1 cellular context compared by ENCODE assay signal in genomic region chr16:57299719-57300386, GRCh38.
TF ChIP-seq lines count a peak whose summit lies in the region.

No MANE protein-coding gene starts in this region.

TF ChIP-seq in GM12878, 131 proteins besides CTCF, POLR2A, EP300 and RAD21 (continued from another document and continues in another):
- TF ChIP-seq MEF2A (IDR thresholded peaks at IDR 0.05; ENCODE audit: insufficient read depth, low read depth, low read length) (peak; percentile 96), SRF (IDR thresholded peaks at IDR 0.05; ENCODE audit: low read depth in 2 of 2, low read length in 2 of 2) (no peak), SUPT20H (IDR thresholded peaks at IDR 0.05; ENCODE audit: borderline replicate concordance, control insufficient read depth, low read depth, low read length) (no peak), RCOR1 (conservative IDR thresholded peaks at IDR 0.05; ENCODE audit: low read depth, low read length) (no peak; the same call in 1 of the 2 replicates), MYC (IDR thresholded peaks at IDR 0.05; ENCODE audit: insufficient read depth, insufficient read length, insufficient replicate concordance, low read length, severe bottlenecking) (no peak), JUND (IDR thresholded peaks at IDR 0.05; ENCODE audit: low read depth, low read length) (no peak), MXI1 (IDR thresholded peaks at IDR 0.05; ENCODE audit: low read depth, low read length) (peak; percentile 69; the same call in 1 of the 2 replicates), SMAD5 (IDR thresholded peaks at IDR 0.05; ENCODE audit: low read depth) (no peak), ZBTB33 (IDR thresholded peaks at IDR 0.05) (no peak; the same call in 1 of the 2 replicates), IRF4 (IDR thresholded peaks at IDR 0.05; ENCODE audit: low read depth, low read length) (peak; percentile 51; the same call in 1 of the 2 replicates), PAX5 (IDR thresholded peaks at IDR 0.05; ENCODE audit: borderline replicate concordance, low read depth, low read length) (no peak), NBN (IDR thresholded peaks at IDR 0.05) (peak; percentile 31; the same call in 1 of the 2 replicates), E2F4 (IDR thresholded peaks at IDR 0.05; ENCODE audit: low read depth, low read length) (no peak), EGR1 (IDR thresholded peaks at IDR 0.05; ENCODE audit: borderline replicate concordance in 1 of 2, low read depth in 2 of 2, low read length in 2 of 2) (0 out of 3 replicates have a peak, but pooled peaks of 1 of the 2 experiments have one; percentile 22), ZBTB11 (CRISPR knock-in tag; IDR thresholded peaks at IDR 0.05) (no peak), BCL3 (IDR thresholded peaks at IDR 0.05; ENCODE audit: borderline replicate concordance, insufficient read depth, low read depth, low read length, poor library complexity, severe bottlenecking) (no peak), STAT3 (IDR thresholded peaks at IDR 0.05; ENCODE audit: low read depth, low read length) (peak; percentile 87; the same call in 1 of the 2 replicates), KDM1A (IDR thresholded peaks at IDR 0.05; ENCODE audit: borderline replicate concordance) (no peak), RELA (IDR thresholded peaks at IDR 0.05; ENCODE audit: borderline replicate concordance, partially characterized antibody) (peak; percentile 24), SREBF2 (IDR thresholded peaks at IDR 0.05; ENCODE audit: low read length) (peak; percentile 92), HDAC6 (IDR thresholded peaks at IDR 0.05; ENCODE audit: unreplicated experiment) (no peak), JUNB (IDR thresholded peaks at IDR 0.05) (peak; percentile 10; the same call in 1 of the 2 replicates), CHD2 (IDR thresholded peaks at IDR 0.05; ENCODE audit: borderline replicate concordance, low read depth, low read length) (peak; percentile 50; the same call in 1 of the 2 replicates), SP1 (IDR thresholded peaks at IDR 0.05; ENCODE audit: low read depth, low read length) (peak; percentile 27), ZBED1 (IDR thresholded peaks at IDR 0.05; ENCODE audit: borderline replicate concordance) (peak; percentile 84), WRNIP1 (IDR thresholded peaks at IDR 0.05; ENCODE audit: borderline replicate concordance, low read depth, low read length) (0 out of 2 replicates have a peak, but pooled peaks have one; percentile 92), CBFB (IDR thresholded peaks at IDR 0.05; ENCODE audit: low read depth) (peak; percentile 35; the same call in 1 of the 2 replicates), USF2 (IDR thresholded peaks at IDR 0.05; ENCODE audit: borderline replicate concordance, low read depth, low read length) (no peak), ELK1 (IDR thresholded peaks at IDR 0.05; ENCODE audit: low read depth, low read length) (no peak), NR2C1 (IDR thresholded peaks at IDR 0.05) (no peak), NKRF (conservative IDR thresholded peaks at IDR 0.05) (peak; percentile 20; the same call in 1 of the 2 replicates), RAD51 (IDR thresholded peaks at IDR 0.05) (no peak), HCFC1 (IDR thresholded peaks at IDR 0.05; ENCODE audit: low read length) (peak; percentile 45; the same call in 1 of the 2 replicates), ESRRA (IDR thresholded peaks at IDR 0.05; ENCODE audit: low read length) (no peak), CUX1 (IDR thresholded peaks at IDR 0.05; ENCODE audit: insufficient replicate concordance, low read depth, low read length) (no peak), SKIL (IDR thresholded peaks at IDR 0.05; ENCODE audit: low read depth, poor library complexity, severe bottlenecking) (no peak), ETV6 (conservative IDR thresholded peaks at IDR 0.05 in 1 of 2, IDR thresholded peaks at IDR 0.05 in 1 of 2; ENCODE audit: borderline replicate concordance in 1 of 2, low read depth in 1 of 2) (no peak; a peak in 1 of 4 replicates), LARP7 (IDR thresholded peaks at IDR 0.05) (peak; percentile 52; the same call in 1 of the 2 replicates), TBL1XR1 (IDR thresholded peaks at IDR 0.05; ENCODE audit: low read depth, low read length) (peak; percentile 83; the same call in 1 of the 2 replicates), SPI1 (IDR thresholded peaks at IDR 0.05; ENCODE audit: borderline replicate concordance, insufficient read depth, low read depth, low read length) (peak; percentile 43; the same call in 1 of the 2 replicates), ZNF384 (IDR thresholded peaks at IDR 0.05; ENCODE audit: borderline replicate concordance, low read depth, low read length) (no peak)
